In the genomic region with DNA sequence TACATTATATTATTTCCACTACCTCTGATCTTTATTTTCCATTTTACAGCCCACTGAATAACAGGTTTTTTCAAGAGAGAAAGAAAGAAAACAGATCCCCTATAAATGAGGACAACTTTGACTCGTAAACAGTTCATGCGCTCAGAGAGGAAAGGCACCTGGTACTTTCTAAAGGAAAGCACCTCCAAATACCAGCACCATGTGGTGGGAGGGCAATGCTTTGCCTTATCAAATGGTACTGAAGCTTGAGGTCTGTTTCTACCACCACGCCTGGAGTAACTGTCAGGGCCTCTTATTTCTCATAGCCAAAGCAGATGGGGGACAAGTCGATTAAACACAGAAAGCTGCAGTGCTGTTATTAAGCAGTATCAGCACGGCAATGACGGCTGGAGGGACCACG, we compare ENCODE assay signal across 27 cellular contexts.
"Had no signal": no experiment of that assay in that cellular context is flagged by ENCODE, and none has a peak within 500 bp of the region (broad histone marks: within the 10 kb centered on the region; RNA-seq: fewer than 3 reads in every experiment).

No MANE protein-coding gene starts in this region.

- H3K27ac ChIP-seq: breast epithelium, esophagus muscularis mucosa, foreskin keratinocyte, heart left ventricle, parathyroid adenoma, right atrium auricular region, upper lobe of left lung, vagina had no signal

- FAIRE-seq: kidney had no signal

- DNase-seq: activated CD4-positive, alpha-beta T cell treated with anti-CD3 and anti-CD28 coated beads for 1 hour; activated CD4-positive, alpha-beta T cell treated with anti-CD3 and anti-CD28 coated beads, Interleukin-2, amount 50 U/mL, for 1 hour; activated CD8-positive, alpha-beta T cell treated with anti-CD3 and anti-CD28 coated beads for 36 hours; activated T-cell treated with anti-CD3 and anti-CD28 coated beads, Interleukin-2, amount 50 U/mL, for 4 hours; dermis blood vessel endothelial cell; effector CD4-positive, alpha-beta T cell; foreskin keratinocyte; heart left ventricle; hypothalamus; immature natural killer cell; kidney; left colon; naive B cell; occipital lobe; stimulated activated CD4-positive, alpha-beta T cell treated with anti-CD3 and anti-CD28 coated beads, Interleukin-1b, Interleukin-23, amount 100 ng/mL, for 48 hours; stimulated activated CD4-positive, alpha-beta T cell treated with anti-CD3 and anti-CD28 coated beads, Interleukin-4, amount 100 ng/mL, for 4 hours; stimulated activated CD8-positive, alpha-beta memory T cell treated with anti-CD3 and anti-CD28 coated beads, Interleukin-4, amount 100 ng/mL, for 48 hours; stimulated activated naive CD8-positive, alpha-beta T cell treated with anti-CD3 and anti-CD28 coated beads, Interleukin-15, amount 100 ng/mL, for 72 hours; substantia nigra; upper lobe of left lung had no signal

- ATAC-seq: activated CD8-positive, alpha-beta T cell treated with anti-CD3 and anti-CD28 coated beads for 36 hours; activated T-cell treated with anti-CD3 and anti-CD28 coated beads, Interleukin-2, amount 50 U/mL, for 4 hours; foreskin keratinocyte; heart left ventricle; left colon; stimulated activated memory B cell treated with anti-CD40 and anti-IgM and Interleukin-4, amounts not matched to agents 10 μg/mL and 1 μg/mL and 100 μg/mL, for 72 hours; stimulated activated naive CD8-positive, alpha-beta T cell treated with anti-CD3 and anti-CD28 coated beads, Interleukin-15, amount 100 ng/mL, for 72 hours; WTC11 had no signal
